Comparison of ENCODE assay signal across 11 cellular contexts in genomic region chr13:25882732-25883357, GRCh38.
DNase-seq lines count a peak whose midpoint lies in the region; ATAC-seq lines count a peak whose summit lies in the region.
"Had no signal": no experiment of that assay in that cellular context is flagged by ENCODE, and none has a peak within 500 bp of the region (broad histone marks: within the 10 kb centered on the region; RNA-seq: fewer than 3 reads in every experiment).

No MANE protein-coding gene starts in this region.

- no peaks in the 10 kb centered on the region for H3K27me3 Mint-ChIP-seq in T-cell
- no peaks in the 10 kb centered on the region for H3K27me3 Mint-ChIP-seq in activated T-helper 17 cell treated with anti-CD3 and anti-CD28 coated beads, Interleukin-2, amount 50 U/mL, for 72 hours

- H3K23ac ChIP-seq in mesenchymal stem cell (ENCODE audit: low read length in 2 of 2) = no peak overlapping the region

- no peaks in the 10 kb centered on the region for H3K79me1 ChIP-seq in mesenchymal stem cell (replicated peaks; ENCODE audit: low read length, poor library complexity, severe bottlenecking)

- H3K9me3 ChIP-seq in HUES48 (ENCODE audit: control insufficient read depth, insufficient read depth, low read length) (no peaks in the 10 kb centered on the region), mesenchymal stem cell (ENCODE audit: control insufficient read depth, low read length) (no peaks in the 10 kb centered on the region)

- H3K36me3 ChIP-seq in HUES48 (ENCODE audit: control insufficient read depth, insufficient read depth, low read length) = no peaks in the 10 kb centered on the region
- H3K36me3 ChIP-seq in mesenchymal stem cell (ENCODE audit: control insufficient read depth in 1 of 2, insufficient read depth in 2 of 2, low read depth in 1 of 2, low read length in 2 of 2) = no peaks in the 10 kb centered on the region

- in situ Hi-C loops in Caki2 (cut with HindIII; ENCODE audit: low pct_unique_long_range_greater_than_20kb, low sequenced_read_pairs) = no loop called here

- no peak overlapping the region for H2AK5ac ChIP-seq in mesenchymal stem cell (ENCODE audit: low read length, severe bottlenecking)

- H3K9ac ChIP-seq in HUES48 (ENCODE audit: low read depth, low read length) (no peak overlapping the region), mesenchymal stem cell (ENCODE audit: low read length) (no peak overlapping the region)

- H3K14ac ChIP-seq in mesenchymal stem cell (ENCODE audit: low read length in 2 of 2) = no peak overlapping the region

- peak overlapping the region in 1 of 2 experiments; percentile 51 for H3K18ac ChIP-seq in mesenchymal stem cell (ENCODE audit: low read depth in 1 of 2, low read length in 2 of 2)

- no peak overlapping the region for H2BK5ac ChIP-seq in mesenchymal stem cell (ENCODE audit: low read depth, low read length, poor library complexity, severe bottlenecking)

- POLR2A ChIA-PET in T-cell (lab: Charles Lee) = interaction anchor here in 1 of 2 donors (0.6 kb wide), 1 partner anchor 129 kb away, joined by 6 read pairs; no protein-coding TSS in a partner anchor

- no peak overlapping the region for H4K8ac ChIP-seq in mesenchymal stem cell (ENCODE audit: low read length)

- peak overlapping the region in 1 of 3 donors; percentile 63 for H3K4me3 Mint-ChIP-seq in T-cell
- no peak overlapping the region for H3K4me3 Mint-ChIP-seq in activated T-helper 17 cell treated with anti-CD3 and anti-CD28 coated beads, Interleukin-2, amount 50 U/mL, for 72 hours

- no peak overlapping the region for H2AFZ ChIP-seq in mesenchymal stem cell (ENCODE audit: low read depth, low read length)

- no peak overlapping the region for H2BK12ac ChIP-seq in mesenchymal stem cell (ENCODE audit: low read length in 2 of 2)

- H3K4ac ChIP-seq in mesenchymal stem cell (ENCODE audit: low read depth in 1 of 2, low read length in 2 of 2) = no peak overlapping the region

- DNase-seq in Caki2 (ENCODE audit: low read depth) (peak; percentile 53), T-cell (peak in 18 of 34 experiments; percentile 5 to 38 (median 27)), mesenchymal stem cell (peak; percentile 55), GDM1 (lab: John Stamatoyannopoulos, UW) (no peak), mucosa of gallbladder (ENCODE audit: low spot score) (no peak)
- DNase-seq: aorta; stimulated activated CD4-positive, alpha-beta T cell treated with anti-CD3 and anti-CD28 coated beads, Interleukin-12 subunit alpha, Interleukin-12 subunit beta, amount 100 ng/mL, for 4 hours; stimulated activated CD8-positive, alpha-beta memory T cell treated with anti-CD3 and anti-CD28 coated beads, Interleukin-4, amount 100 ng/mL, for 48 hours had no signal

- H3K4me1 Mint-ChIP-seq in T-cell = peaks cover 58 to 74% (median 64%) of the 10 kb centered on the region in 3 donors
- H3K4me1 Mint-ChIP-seq in activated T-helper 17 cell treated with anti-CD3 and anti-CD28 coated beads, Interleukin-2, amount 50 U/mL, for 72 hours = peaks cover 5% of the 10 kb centered on the region

- H2BK120ac ChIP-seq in mesenchymal stem cell (ENCODE audit: low read depth, low read length) = no peak overlapping the region

- H3K27ac ChIP-seq in HUES48 (ENCODE audit: low read depth, low read length) (peak overlapping the region; percentile 48), mesenchymal stem cell (ENCODE audit: low read length, poor library complexity, severe bottlenecking) (peak overlapping the region; percentile 94)

- H3K4me2 ChIP-seq in mesenchymal stem cell (ENCODE audit: low read length, poor library complexity, severe bottlenecking) = peak overlapping the region; percentile 53

- no peaks in the 10 kb centered on the region for H3K9me3 Mint-ChIP-seq in T-cell
- no peaks in the 10 kb centered on the region for H3K9me3 Mint-ChIP-seq in activated T-helper 17 cell treated with anti-CD3 and anti-CD28 coated beads, Interleukin-2, amount 50 U/mL, for 72 hours

- H4K91ac ChIP-seq in mesenchymal stem cell (ENCODE audit: low read length) = no peak overlapping the region

- peak overlapping the region; percentile 49 to 65 for H3K27ac Mint-ChIP-seq in T-cell
- no peak overlapping the region for H3K27ac Mint-ChIP-seq in activated T-helper 17 cell treated with anti-CD3 and anti-CD28 coated beads, Interleukin-2, amount 50 U/mL, for 72 hours

- H3K4me3 ChIP-seq in HUES48 (ENCODE audit: low read depth, low read length) (no peak overlapping the region), mesenchymal stem cell (ENCODE audit: insufficient read depth in 1 of 2, low read depth in 1 of 2, low read length in 2 of 2) (no peak overlapping the region)

- H2BK15ac ChIP-seq in mesenchymal stem cell (ENCODE audit: low read depth, poor library complexity, severe bottlenecking) = peak overlapping the region; percentile 17

- H3K4me1 ChIP-seq in HUES48 (ENCODE audit: control insufficient read depth, insufficient read depth, low read length) (peaks cover 25% of the 10 kb centered on the region), mesenchymal stem cell (ENCODE audit: control insufficient read depth, insufficient read depth, low read depth, low read length) (peaks cover 34% of the 10 kb centered on the region)

- 95% methylated on average over 6 of the region's 6 CpGs for WGBS in mesenchymal stem cell

- ATAC-seq in T-cell (replicated peaks in 1 of 4) (peak; percentile 64 to 95 (median 66)), GM21528 (IDR thresholded peaks at IDR 0.05; ENCODE audit: low FRiP score, unreplicated experiment) (no peak)
- ATAC-seq in activated T-helper 17 cell treated with anti-CD3 and anti-CD28 coated beads, Interleukin-2, amount 50 U/mL, for 72 hours (replicated peaks) = no peak

- no peaks in the 10 kb centered on the region for H3K36me3 Mint-ChIP-seq in T-cell
- no peaks in the 10 kb centered on the region for H3K36me3 Mint-ChIP-seq in activated T-helper 17 cell treated with anti-CD3 and anti-CD28 coated beads, Interleukin-2, amount 50 U/mL, for 72 hours (ENCODE audit: low read depth)

- CTCF ChIA-PET in T-cell (lab: Charles Lee) = no interaction called here

- H3K27me3 ChIP-seq in HUES48 (ENCODE audit: control insufficient read depth, insufficient read depth, low read length) (no peaks in the 10 kb centered on the region), mesenchymal stem cell (ENCODE audit: control insufficient read depth in 1 of 2, insufficient read depth in 1 of 2, low read length in 2 of 2) (peaks cover 0 to 64% of the 10 kb centered on the region in 2 experiments)

Comparison
In these comparisons a context has a peak if more than half of its experiments do, and no peak if none do; other contexts are left out.
1. DNase-seq: peak in Caki2 (single experiment), T-cell (18 of 34) and mesenchymal stem cell (single experiment); none in GDM1 (single experiment) and mucosa of gallbladder (single experiment).
2. ATAC-seq: peak in T-cell (4 of 4); none in activated T-helper 17 cell treated with anti-CD3 and anti-CD28 coated beads, Interleukin-2, amount 50 U/mL, for 72 hours (single experiment) and GM21528 (single experiment).